8 cellular contexts compared by ENCODE assay signal in the genomic region with DNA sequence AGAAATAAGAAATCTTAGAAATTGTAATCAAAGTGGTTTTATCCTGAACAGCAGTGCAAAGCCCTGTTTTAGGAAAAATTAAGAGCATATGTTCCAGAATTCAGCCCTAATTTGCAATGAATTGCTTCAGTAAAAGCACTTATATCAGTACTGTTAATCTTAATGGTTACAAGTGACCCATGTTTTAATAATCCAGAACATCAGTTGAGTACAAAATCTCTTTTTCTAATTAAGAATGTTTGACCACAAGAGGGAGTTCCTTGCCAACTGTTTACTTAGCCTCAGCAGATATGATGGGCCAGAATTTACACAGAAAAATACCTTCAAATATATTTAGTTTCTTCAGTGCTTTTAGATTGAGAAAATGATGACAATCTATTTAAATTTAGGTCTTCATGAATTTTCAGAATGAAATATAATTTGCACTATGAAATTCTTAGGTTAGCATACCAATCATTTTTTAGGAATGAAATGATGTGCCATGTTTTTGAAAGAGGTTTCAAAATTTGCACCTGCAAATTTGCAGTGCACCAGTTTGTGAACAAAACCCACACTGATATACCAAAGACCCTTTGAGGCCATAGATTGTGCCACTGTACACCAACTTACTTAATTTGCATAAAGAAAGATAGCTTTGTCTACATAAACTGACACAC.
DNase-seq lines count a peak whose midpoint lies in the region; ATAC-seq and TF ChIP-seq lines count a peak whose summit lies in the region.

No MANE protein-coding gene starts in this region.

- ATAC-seq in GM19328 (IDR thresholded peaks at IDR 0.05; ENCODE audit: unreplicated experiment), result no peak

- DNase-seq in D341Med (ENCODE audit: low spot score), result peak; percentile 22
- peak; percentile 21 for DNase-seq in HEK293T (ENCODE audit: extremely low spot score)
- DNase-seq in RPMI8226, result peak; percentile 26
- peak; percentile 27 for DNase-seq in glomerular visceral epithelial cell (ENCODE audit: extremely low spot score)
- no peak for DNase-seq in SKM-1 treated with dmso at 0.1 percent for 144 hours (lab: John Stamatoyannopoulos, UW; ENCODE audit: unreplicated experiment)
- DNase-seq in activated CD4-positive, alpha-beta T cell treated with anti-CD3 and anti-CD28 coated beads for 4 hours, result no peak
- no peak for DNase-seq in activated effector memory CD4-positive, alpha-beta T cell treated with anti-CD3 and anti-CD28 coated beads, Interleukin-2, amount 50 U/mL, for 16 hours

- CTCF ChIA-PET in HEK293T (lab: Yijun Ruan, JAX), result no interaction called here

- POLR2A ChIA-PET in HEK293T (lab: Yijun Ruan, JAX), result no interaction called here

TF ChIP-seq in HEK293T, 16 proteins besides CTCF, POLR2A, EP300 and RAD21:
- TF ChIP-seq TARDBP (IDR thresholded peaks at IDR 0.05) (no peak), SUZ12 (IDR thresholded peaks at IDR 0.05) (no peak)

Comparison
In these comparisons a context has a peak if more than half of its experiments do, and no peak if none do; other contexts are left out.
1. DNase-seq: peak in D341Med (single experiment), HEK293T (single experiment), RPMI8226 (single experiment) and glomerular visceral epithelial cell (single experiment); none in SKM-1 treated with dmso at 0.1 percent for 144 hours (single experiment), activated CD4-positive, alpha-beta T cell treated with anti-CD3 and anti-CD28 coated beads for 4 hours (0 of 2) and activated effector memory CD4-positive, alpha-beta T cell treated with anti-CD3 and anti-CD28 coated beads, Interleukin-2, amount 50 U/mL, for 16 hours (single experiment).